Comparison of ENCODE assay signal across 14 cellular contexts in genomic region chr5:138981606-138982005, GRCh38.
DNase-seq lines count a peak whose midpoint lies in the region; ATAC-seq, FAIRE-seq and TF ChIP-seq lines count a peak whose summit lies in the region.
"Had no signal": no experiment of that assay in that cellular context is flagged by ENCODE, and none has a peak within 500 bp of the region (broad histone marks: within the 10 kb centered on the region; RNA-seq: fewer than 3 reads in every experiment).

No MANE protein-coding gene starts in this region.

- in situ Hi-C loops in HepG2 (cut with HindIII; ENCODE audit: extremely low pct_ligation_motif_present, low pct_unique_long_range_greater_than_20kb): no loop called here

- no peak overlapping the region for H3K56ac ChIP-seq in H9 (ENCODE audit: insufficient read length, low read depth, low read length)

- H3K27me3 Mint-ChIP-seq in H9 (ENCODE audit: low read depth): no peaks in the 10 kb centered on the region
- H3K27me3 Mint-ChIP-seq in activated naive CD8-positive, alpha-beta T cell treated with anti-CD3 and anti-CD28 coated beads for 36 hours: no peaks in the 10 kb centered on the region

- H4K5ac ChIP-seq in H9 (ENCODE audit: insufficient read length, low read depth, low read length): no peak overlapping the region

- DNase-seq in AG10803 (ENCODE audit: low read depth): peak; percentile 50
- DNase-seq in H9: peak; percentile 8
- peak; percentile 9 for DNase-seq in activated naive CD8-positive, alpha-beta T cell treated with anti-CD3 and anti-CD28 coated beads for 36 hours
- DNase-seq in myocyte (ENCODE audit: low read depth): peak; percentile 26
- no peak for DNase-seq in urothelium cell line (ENCODE audit: low spot score)
- no peak for DNase-seq in CD1c-positive myeloid dendritic cell (ENCODE audit: extremely low spot score)
- DNase-seq in HepG2 (ENCODE audit: low spot score): no peak
- no peak for DNase-seq in mesenteric fat pad (ENCODE audit: low spot score)
- DNase-seq: activated CD4-positive, CD25-positive, alpha-beta regulatory T cell treated with anti-CD3 and anti-CD28 coated beads, Interleukin-2, amount 50 U/mL, for 72 hours; heart right ventricle; NCI-H2029 treated with DMSO at 0.1 percent for 48 hours; Peyer's patch had no signal

- H3K4me1 ChIP-seq in H9 (ENCODE audit: insufficient read depth, low read length) (peaks cover 4% of the 10 kb centered on the region; the same call in 1 of the 2 replicates), HepG2 (ENCODE audit: insufficient read depth, low read length) (peaks cover 21% of the 10 kb centered on the region)
- H3K4me1 ChIP-seq: Peyer's patch had no signal

- H3K9me3 ChIP-seq in H9 (ENCODE audit: control insufficient read depth, low read depth, low read length): no peaks in the 10 kb centered on the region
- no peaks in the 10 kb centered on the region for H3K9me3 ChIP-seq in HepG2 (ENCODE audit: low read length)
- H3K9me3 ChIP-seq: heart right ventricle, Peyer's patch, suprapubic skin had no signal

- no peak for TF ChIP-seq EP300 in HepG2 (IDR thresholded peaks at IDR 0.05; ENCODE audit: low read depth in 2 of 2, low read length in 2 of 2)
- TF ChIP-seq EP300 in HepG2 (CRISPR knock-in tag; IDR thresholded peaks at IDR 0.05; ENCODE audit: borderline replicate concordance): no peak

- H3K4me3 ChIP-seq in AG10803 (ENCODE audit: low read length): no peak overlapping the region
- H3K4me3 ChIP-seq in HepG2 (replicated peaks in 1 of 3; ENCODE audit: insufficient read depth in 1 of 3, low read depth in 2 of 3, low read length in 3 of 3): no peak overlapping the region
- H3K4me3 ChIP-seq: heart right ventricle, Peyer's patch, suprapubic skin had no signal

- no TSS peak for BruUV-seq in HepG2 (replicated peaks; lab: Mats Ljungman, UMichigan)

- H2BK15ac ChIP-seq in H9 (ENCODE audit: low read depth, low read length): no peak overlapping the region

- H3K4me2 ChIP-seq in H9 (ENCODE audit: insufficient read depth, insufficient read length, low read length) (no peak overlapping the region), HepG2 (ENCODE audit: low read depth, low read length) (no peak overlapping the region)

- H3K27ac Mint-ChIP-seq in H9: no peak overlapping the region
- H3K27ac Mint-ChIP-seq in activated naive CD8-positive, alpha-beta T cell treated with anti-CD3 and anti-CD28 coated beads for 36 hours: peak overlapping the region; percentile 17

- TF ChIP-seq CTCF in AG10803 (conservative IDR thresholded peaks at IDR 0.05; ENCODE audit: low read length) (no peak), H9 (conservative IDR thresholded peaks at IDR 0.05) (no peak), HepG2 (CRISPR knock-in tag; IDR thresholded peaks at IDR 0.05) (no peak)

- H4K8ac ChIP-seq in H9 (replicated peaks; ENCODE audit: insufficient read length, low read depth, low read length): no peak overlapping the region

- H3K9ac ChIP-seq in H9 (ENCODE audit: extremely low read depth, insufficient read length, low read length): no peak overlapping the region
- H3K9ac ChIP-seq in HepG2 (ENCODE audit: insufficient read depth, low read depth, low read length): no peak overlapping the region

- no peak for TF ChIP-seq POLR2A in HepG2 (IDR thresholded peaks at IDR 0.05; ENCODE audit: insufficient read depth in 1 of 2, low read depth in 2 of 2, low read length in 2 of 2)

- no peaks in the 10 kb centered on the region for H3K36me3 Mint-ChIP-seq in H9 (ENCODE audit: insufficient read depth in 1 of 3, low read depth in 3 of 3)
- peaks cover 4% of the 10 kb centered on the region for H3K36me3 Mint-ChIP-seq in activated naive CD8-positive, alpha-beta T cell treated with anti-CD3 and anti-CD28 coated beads for 36 hours

- H3K14ac ChIP-seq in H9 (ENCODE audit: insufficient read depth, low read length): no peak overlapping the region

- no peaks in the 10 kb centered on the region for H3K79me1 ChIP-seq in H9 (ENCODE audit: insufficient read depth, low read depth, low read length, poor library complexity, severe bottlenecking)

- H3K36me3 ChIP-seq in HepG2 (replicated peaks in 1 of 2; ENCODE audit: control insufficient read depth in 1 of 2, insufficient read depth in 2 of 2, low read length in 2 of 2): no peaks in the 10 kb centered on the region
- H3K36me3 ChIP-seq: heart right ventricle, Peyer's patch, suprapubic skin had no signal

- no peaks in the 10 kb centered on the region for H3K23me2 ChIP-seq in H9 (ENCODE audit: insufficient read length, low read depth, low read length, poor library complexity, severe bottlenecking)

- POLR2A ChIA-PET in HepG2 (lab: Yijun Ruan, JAX): no interaction called here

- H3K4me3 Mint-ChIP-seq in H9: no peak overlapping the region
- H3K4me3 Mint-ChIP-seq in activated naive CD8-positive, alpha-beta T cell treated with anti-CD3 and anti-CD28 coated beads for 36 hours: no peak overlapping the region

- H3K4ac ChIP-seq in H9 (ENCODE audit: low read depth, low read length): no peak overlapping the region

- H4K20me1 ChIP-seq in H9 (ENCODE audit: control insufficient read depth, insufficient read depth, insufficient read length): no peaks in the 10 kb centered on the region
- H4K20me1 ChIP-seq in HepG2 (ENCODE audit: insufficient read depth, low read length): no peaks in the 10 kb centered on the region

- no peak overlapping the region for H2BK120ac ChIP-seq in H9 (ENCODE audit: low read depth, low read length, poor library complexity, severe bottlenecking)

- H2BK5ac ChIP-seq in H9 (ENCODE audit: insufficient read length, low read length): no peak overlapping the region

- H3T11ph ChIP-seq in H9 (ENCODE audit: low read length): no peak overlapping the region

- H3K9me3 Mint-ChIP-seq in H9: no peaks in the 10 kb centered on the region
- no peaks in the 10 kb centered on the region for H3K9me3 Mint-ChIP-seq in activated naive CD8-positive, alpha-beta T cell treated with anti-CD3 and anti-CD28 coated beads for 36 hours

- no peak overlapping the region for H3K27ac ChIP-seq in H9 (ENCODE audit: insufficient read length, low read depth, low read length)
- no peak overlapping the region for H3K27ac ChIP-seq in HepG2 (ENCODE audit: extremely low read length, insufficient read depth, low read length)
- H3K27ac ChIP-seq: heart right ventricle, Peyer's patch, suprapubic skin had no signal

- no peak overlapping the region for H3K23ac ChIP-seq in H9 (ENCODE audit: insufficient read length, low read depth, low read length)

- no peak overlapping the region for H2BK12ac ChIP-seq in H9 (ENCODE audit: insufficient read length, low read depth, low read length)

- H3K79me2 ChIP-seq in H9 (ENCODE audit: insufficient read depth, low read length): no peaks in the 10 kb centered on the region
- no peaks in the 10 kb centered on the region for H3K79me2 ChIP-seq in HepG2 (ENCODE audit: insufficient read depth, low read length)

- CTCF ChIA-PET in HepG2 (lab: Yijun Ruan, JAX; ENCODE audit: low intra/inter-chr PET ratio, low total read pairs): no interaction called here

- FAIRE-seq in urothelium cell line (lab: Jason Lieb, UNC) (no peak), HepG2 (lab: Jason Lieb, UNC) (no peak)
- FAIRE-seq: colon had no signal

- no peak overlapping the region for H2AK5ac ChIP-seq in H9 (ENCODE audit: insufficient read length, low read length)

- H3K27me3 ChIP-seq in H9 (ENCODE audit: insufficient read depth, low read length): no peaks in the 10 kb centered on the region
- no peaks in the 10 kb centered on the region for H3K27me3 ChIP-seq in HepG2 (ENCODE audit: control insufficient read depth in 1 of 2, insufficient read depth in 2 of 2, low read length in 2 of 2)
- H3K27me3 ChIP-seq: heart right ventricle, Peyer's patch, suprapubic skin had no signal

- WGBS in H9 (ENCODE audit: extremely low coverage, insufficient read length, low lambda C conversion rate): no CpG with 5 or more reads among the region's 7 CpGs
- 96% methylated on average over 7 of the region's 7 CpGs for WGBS in HepG2 (ENCODE audit: low lambda C conversion rate)

- no peak overlapping the region for H4K91ac ChIP-seq in H9 (ENCODE audit: insufficient read length, low read depth, low read length)

- no peak overlapping the region for H2AFZ ChIP-seq in H9 (ENCODE audit: low read length)
- no peak overlapping the region for H2AFZ ChIP-seq in HepG2 (ENCODE audit: low read length)

- H2BK20ac ChIP-seq in H9 (ENCODE audit: low read depth, low read length, poor library complexity, severe bottlenecking): no peak overlapping the region

- intact Hi-C loops in HepG2 (cut with micrococcal nuclease; ENCODE audit: unreplicated experiment): no loop called here

- no peak overlapping the region for H3K18ac ChIP-seq in H9 (ENCODE audit: insufficient read length, low read depth, low read length)

- peaks cover 16 to 21% of the 10 kb centered on the region in 2 experiments for H3K4me1 Mint-ChIP-seq in H9
- peaks cover 33% of the 10 kb centered on the region for H3K4me1 Mint-ChIP-seq in activated naive CD8-positive, alpha-beta T cell treated with anti-CD3 and anti-CD28 coated beads for 36 hours

- ATAC-seq in HepG2: no peak

- TF ChIP-seq RAD21 in HepG2 (CRISPR knock-in tag; IDR thresholded peaks at IDR 0.05): no peak

TF ChIP-seq in HepG2, 621 proteins besides CTCF, POLR2A, EP300 and RAD21 (continues in another document):
- TF ChIP-seq RFX5 (IDR thresholded peaks at IDR 0.05; ENCODE audit: low read depth, low read length): no peak
- TF ChIP-seq PTBP1 (IDR thresholded peaks at IDR 0.05; ENCODE audit: low read depth, low read length, poor library complexity, severe bottlenecking): no peak
- TF ChIP-seq, protein P1, sequence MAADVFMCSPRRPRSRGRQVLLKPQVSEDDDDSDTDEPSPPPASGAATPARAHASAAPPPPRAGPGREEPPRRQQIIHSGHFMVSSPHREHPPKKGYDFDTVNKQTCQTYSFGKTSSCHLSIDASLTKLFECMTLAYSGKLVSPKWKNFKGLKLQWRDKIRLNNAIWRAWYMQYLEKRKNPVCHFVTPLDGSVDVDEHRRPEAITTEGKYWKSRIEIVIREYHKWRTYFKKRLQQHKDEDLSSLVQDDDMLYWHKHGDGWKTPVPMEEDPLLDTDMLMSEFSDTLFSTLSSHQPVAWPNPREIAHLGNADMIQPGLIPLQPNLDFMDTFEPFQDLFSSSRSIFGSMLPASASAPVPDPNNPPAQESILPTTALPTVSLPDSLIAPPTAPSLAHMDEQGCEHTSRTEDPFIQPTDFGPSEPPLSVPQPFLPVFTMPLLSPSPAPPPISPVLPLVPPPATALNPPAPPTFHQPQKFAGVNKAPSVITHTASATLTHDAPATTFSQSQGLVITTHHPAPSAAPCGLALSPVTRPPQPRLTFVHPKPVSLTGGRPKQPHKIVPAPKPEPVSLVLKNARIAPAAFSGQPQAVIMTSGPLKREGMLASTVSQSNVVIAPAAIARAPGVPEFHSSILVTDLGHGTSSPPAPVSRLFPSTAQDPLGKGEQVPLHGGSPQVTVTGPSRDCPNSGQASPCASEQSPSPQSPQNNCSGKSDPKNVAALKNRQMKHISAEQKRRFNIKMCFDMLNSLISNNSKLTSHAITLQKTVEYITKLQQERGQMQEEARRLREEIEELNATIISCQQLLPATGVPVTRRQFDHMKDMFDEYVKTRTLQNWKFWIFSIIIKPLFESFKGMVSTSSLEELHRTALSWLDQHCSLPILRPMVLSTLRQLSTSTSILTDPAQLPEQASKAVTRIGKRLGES (CRISPR knock-in tag; IDR thresholded peaks at IDR 0.05; ENCODE audit: borderline replicate concordance): no peak
- no peak for TF ChIP-seq KDM2A (CRISPR knock-in tag; IDR thresholded peaks at IDR 0.05; ENCODE audit: borderline replicate concordance, low read depth)
- no peak for TF ChIP-seq POLR2AphosphoS5 (IDR thresholded peaks at IDR 0.05; ENCODE audit: low read depth, low read length)

Comparison
In these comparisons a context has a peak if more than half of its experiments do, and no peak if none do; other contexts are left out.
1. DNase-seq: peak in AG10803 (single experiment), H9 (single experiment), activated naive CD8-positive, alpha-beta T cell treated with anti-CD3 and anti-CD28 coated beads for 36 hours (single experiment) and myocyte (single experiment); none in urothelium cell line (single experiment), CD1c-positive myeloid dendritic cell (single experiment), HepG2 (single experiment) and mesenteric fat pad (single experiment).